Comparison of ENCODE assay signal across 12 cellular contexts in genomic region chr15:99441871-99442267, GRCh38.
DNase-seq lines count a peak whose midpoint lies in the region; ATAC-seq, FAIRE-seq and TF ChIP-seq lines count a peak whose summit lies in the region.
"Had no signal": no experiment of that assay in that cellular context is flagged by ENCODE, and none has a peak within 500 bp of the region (broad histone marks: within the 10 kb centered on the region; RNA-seq: fewer than 3 reads in every experiment).

No MANE protein-coding gene starts in this region.

- H3K9ac ChIP-seq in endothelial cell of umbilical vein (replicated peaks; ENCODE audit: extremely low read depth, insufficient read depth, low read length) = peak overlapping the region; percentile 11

- peak overlapping the region in 3 of 10 donors; percentile 13 to 30 (median 30) for H3K4me3 Mint-ChIP-seq in naive thymus-derived CD4-positive, alpha-beta T cell
- H3K4me3 Mint-ChIP-seq: activated CD8-positive, alpha-beta T cell treated with anti-CD3 and anti-CD28 coated beads for 36 hours; stimulated activated naive CD8-positive, alpha-beta T cell treated with anti-CD3 and anti-CD28 coated beads, Interleukin-15, Interleukin-2, amounts not matched to agents 100 ng/mL and 50 ng/mL, for 24 hours had no signal

- H3K4me1 Mint-ChIP-seq in naive thymus-derived CD4-positive, alpha-beta T cell = peaks cover 10 to 92% (median 70%) of the 10 kb centered on the region in 7 donors

- H3K4me3 ChIP-seq in endothelial cell of umbilical vein (replicated peaks in 1 of 3; ENCODE audit: insufficient read depth in 1 of 3, low read depth in 1 of 3, low read length in 3 of 3) = no peak overlapping the region
- H3K4me3 ChIP-seq in naive thymus-derived CD4-positive, alpha-beta T cell (ENCODE audit: low read length) = no peak overlapping the region
- H3K4me3 ChIP-seq in upper lobe of right lung = no peak overlapping the region

- peak; percentile 48 for FAIRE-seq in endothelial cell of umbilical vein (lab: Jason Lieb, UNC)
- FAIRE-seq: GM19239 had no signal

- peak; percentile 53 for DNase-seq in activated effector memory CD4-positive, alpha-beta T cell treated with anti-CD3 and anti-CD28 coated beads, Interleukin-2, amount 50 U/mL, for 16 hours
- DNase-seq in activated effector memory CD4-positive, alpha-beta T cell treated with Interleukin-2 at 50 U/mL for 16 hours = no peak
- DNase-seq in endothelial cell of umbilical vein (ENCODE audit: low read depth, low spot score) = no peak
- DNase-seq in naive thymus-derived CD4-positive, alpha-beta T cell = peak in 1 of 9 donors; percentile 13
- no peak for DNase-seq in upper lobe of right lung
- no peak for DNase-seq in GM13977 (ENCODE audit: low spot score)
- no peak for DNase-seq in NK-92 treated with Interleukin-12 subunit alpha and Interleukin-12 subunit beta, amount 100 ng/mL, for 24 hours (lab: John Stamatoyannopoulos, UW)
- DNase-seq: activated CD8-positive, alpha-beta T cell treated with anti-CD3 and anti-CD28 coated beads for 36 hours; NCI-H510A treated with DMSO at 0.1 percent for 48 hours had no signal

- CTCF ChIA-PET in endothelial cell of umbilical vein (lab: Charles Lee) = interaction anchor here (0.9 to 2.1 kb wide), 10 partner anchors 9 to 262 kb away, joined by 3 to 11 read pairs (median 4); no protein-coding TSS in a partner anchor
- CTCF ChIA-PET in naive thymus-derived CD4-positive, alpha-beta T cell (lab: Charles Lee) = interaction anchor here (1.0 to 2.2 kb wide), 3 partner anchors 11 to 262 kb away, joined by 3 to 7 read pairs (median 6); no protein-coding TSS in a partner anchor

- H4K20me1 ChIP-seq in endothelial cell of umbilical vein (replicated peaks; ENCODE audit: control insufficient read depth, extremely low read depth, insufficient read depth, low read length) = no peaks in the 10 kb centered on the region

- H3K27me3 ChIP-seq in endothelial cell of umbilical vein (ENCODE audit: control insufficient read depth in 2 of 2, insufficient read depth in 2 of 2, low read length in 2 of 2) = no peaks in the 10 kb centered on the region
- H3K27me3 ChIP-seq in naive thymus-derived CD4-positive, alpha-beta T cell (ENCODE audit: control insufficient read depth in 2 of 2, insufficient read depth in 2 of 2, low read length in 2 of 2) = no peaks in the 10 kb centered on the region
- no peaks in the 10 kb centered on the region for H3K27me3 ChIP-seq in upper lobe of right lung

- H3K27ac Mint-ChIP-seq in naive thymus-derived CD4-positive, alpha-beta T cell = peak overlapping the region in 8 of 9 donors; percentile 53 to 100 (median 92)
- H3K27ac Mint-ChIP-seq: activated CD8-positive, alpha-beta T cell treated with anti-CD3 and anti-CD28 coated beads for 36 hours had no signal

- POLR2A ChIA-PET in endothelial cell of umbilical vein (lab: Charles Lee) = no interaction called here
- POLR2A ChIA-PET in naive thymus-derived CD4-positive, alpha-beta T cell (lab: Charles Lee) = interaction anchor here (1.2 to 7.5 kb wide), 5 partner anchors 9 to 21 kb away, joined by 5 to 71 read pairs (median 22); no protein-coding TSS in a partner anchor

- TF ChIP-seq POLR2A in endothelial cell of umbilical vein (IDR thresholded peaks at IDR 0.05; ENCODE audit: low read depth, low read length) = no peak

- intact Hi-C loops in endothelial cell of umbilical vein (cut with micrococcal nuclease) (loop anchor here (1.0 kb wide), 2 partner anchors 9 to 13 kb away; no protein-coding TSS in a partner anchor), upper lobe of right lung (cut with DNase I) (no loop called here)
- intact Hi-C loops in naive thymus-derived CD4-positive, alpha-beta T cell (cut with micrococcal nuclease) = loop anchor here in 1 of 2 donors (5.0 kb wide), 1 partner anchor 35 kb away; no protein-coding TSS in a partner anchor

- no peak for ATAC-seq in naive thymus-derived CD4-positive, alpha-beta T cell
- no peak for ATAC-seq in upper lobe of right lung
- ATAC-seq in HG03439 (IDR thresholded peaks at IDR 0.05; ENCODE audit: unreplicated experiment) = no peak

- peak overlapping the region; percentile 69 for H3K4me2 ChIP-seq in endothelial cell of umbilical vein (ENCODE audit: insufficient read depth, low read length)

- dilution Hi-C loops in endothelial cell of umbilical vein (cut with MboI; ENCODE audit: extremely low pct_ligation_motif_present, low sequenced_read_pairs) = no loop called here

- H3K9me3 ChIP-seq in endothelial cell of umbilical vein (replicated peaks; ENCODE audit: control insufficient read depth, insufficient read depth, low read length) (no peaks in the 10 kb centered on the region), upper lobe of right lung (no peaks in the 10 kb centered on the region)
- no peaks in the 10 kb centered on the region for H3K9me3 ChIP-seq in naive thymus-derived CD4-positive, alpha-beta T cell (ENCODE audit: control insufficient read depth in 2 of 3, low read length in 3 of 3)

- H3K27me3 Mint-ChIP-seq in naive thymus-derived CD4-positive, alpha-beta T cell = peaks cover 0 to 8% (median 0%) of the 10 kb centered on the region in 5 donors
- H3K27me3 Mint-ChIP-seq: activated CD8-positive, alpha-beta T cell treated with anti-CD3 and anti-CD28 coated beads for 36 hours; stimulated activated naive CD8-positive, alpha-beta T cell treated with anti-CD3 and anti-CD28 coated beads, Interleukin-15, Interleukin-2, amounts not matched to agents 100 ng/mL and 50 ng/mL, for 24 hours had no signal

- no peaks in the 10 kb centered on the region for H3K79me2 ChIP-seq in endothelial cell of umbilical vein (ENCODE audit: control insufficient read depth, insufficient read depth, low read length)

- no peaks in the 10 kb centered on the region for H3K9me1 ChIP-seq in endothelial cell of umbilical vein (replicated peaks; ENCODE audit: control insufficient read depth, extremely low read depth, insufficient read depth, low read length)

- no peaks in the 10 kb centered on the region for H3K36me3 Mint-ChIP-seq in naive thymus-derived CD4-positive, alpha-beta T cell

- peaks cover 0 to 4% (median 0%) of the 10 kb centered on the region in 11 donors for H3K9me3 Mint-ChIP-seq in naive thymus-derived CD4-positive, alpha-beta T cell
- H3K9me3 Mint-ChIP-seq: activated CD8-positive, alpha-beta T cell treated with anti-CD3 and anti-CD28 coated beads for 36 hours; stimulated activated naive CD8-positive, alpha-beta T cell treated with anti-CD3 and anti-CD28 coated beads, Interleukin-15, Interleukin-2, amounts not matched to agents 100 ng/mL and 50 ng/mL, for 24 hours had no signal

- H3K4me1 ChIP-seq in endothelial cell of umbilical vein (ENCODE audit: control insufficient read depth, extremely low read depth, insufficient read depth, low read length) (peaks cover 21% of the 10 kb centered on the region), upper lobe of right lung (peaks cover 28% of the 10 kb centered on the region)
- H3K4me1 ChIP-seq in naive thymus-derived CD4-positive, alpha-beta T cell (ENCODE audit: control insufficient read depth in 2 of 2, insufficient read depth in 2 of 2, low read length in 2 of 2) = peaks cover 0 to 58% of the 10 kb centered on the region in 2 donors

- H3K27ac ChIP-seq in endothelial cell of umbilical vein (ENCODE audit: insufficient read depth, low read depth, low read length) (peak overlapping the region; percentile 38), upper lobe of right lung (peak overlapping the region; percentile 65)
- no peak overlapping the region for H3K27ac ChIP-seq in naive thymus-derived CD4-positive, alpha-beta T cell (ENCODE audit: low read depth, low read length)

- no TSS peak for BruUV-seq in endothelial cell of umbilical vein (replicated peaks; lab: Mats Ljungman, UMichigan)

- H3K36me3 ChIP-seq in endothelial cell of umbilical vein (ENCODE audit: control insufficient read depth in 2 of 2, extremely low read depth in 1 of 2, insufficient read depth in 2 of 2, low read length in 2 of 2) (no peaks in the 10 kb centered on the region), upper lobe of right lung (no peaks in the 10 kb centered on the region)
- no peaks in the 10 kb centered on the region for H3K36me3 ChIP-seq in naive thymus-derived CD4-positive, alpha-beta T cell (ENCODE audit: control insufficient read depth in 2 of 3, insufficient read depth in 3 of 3, low read length in 3 of 3)

- peak overlapping the region; percentile 16 for H2AFZ ChIP-seq in endothelial cell of umbilical vein (ENCODE audit: low read depth, low read length)

- in situ Hi-C loops in GM13977 (cut with MboI; ENCODE audit: low pct_unique_long_range_greater_than_20kb, low sequenced_read_pairs, unreplicated experiment) = no loop called here

- no peak for TF ChIP-seq CTCF in endothelial cell of umbilical vein (IDR thresholded peaks at IDR 0.05; ENCODE audit: extremely low read depth in 1 of 2, insufficient read depth in 1 of 2, low read depth in 1 of 2, low read length in 2 of 2)
- TF ChIP-seq CTCF in upper lobe of right lung (IDR thresholded peaks at IDR 0.05) = no peak
- TF ChIP-seq CTCF in GM13977 (IDR thresholded peaks at IDR 0.05; ENCODE audit: extremely low read depth, insufficient read depth, missing control alignments) = no peak

TF ChIP-seq in endothelial cell of umbilical vein, 7 proteins besides CTCF, POLR2A, EP300 and RAD21:
- no peak for TF ChIP-seq POLR2AphosphoS5 (IDR thresholded peaks at IDR 0.05; ENCODE audit: insufficient read depth, low read depth, low read length)
- TF ChIP-seq, protein P1, sequence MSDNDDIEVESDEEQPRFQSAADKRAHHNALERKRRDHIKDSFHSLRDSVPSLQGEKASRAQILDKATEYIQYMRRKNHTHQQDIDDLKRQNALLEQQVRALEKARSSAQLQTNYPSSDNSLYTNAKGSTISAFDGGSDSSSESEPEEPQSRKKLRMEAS (IDR thresholded peaks at IDR 0.05; ENCODE audit: insufficient read depth, insufficient read length) = no peak
